ENCODE assay signal across 1 cellular context in genomic region chr16:11325404-11326083, GRCh38.
TF ChIP-seq lines count a peak whose summit lies in the region.

No MANE protein-coding gene starts in this region.

TF ChIP-seq in WTC11, 78 proteins besides CTCF, POLR2A, EP300 and RAD21 (continued from another document):
- TF ChIP-seq ZNF532 (CRISPR knock-in tag; IDR thresholded peaks at IDR 0.05; ENCODE audit: borderline replicate concordance) (no peak), E2F1 (CRISPR knock-in tag; IDR thresholded peaks at IDR 0.05) (no peak), CREB1 (CRISPR knock-in tag; IDR thresholded peaks at IDR 0.05) (no peak), ZMAT4 (CRISPR knock-in tag; IDR thresholded peaks at IDR 0.05) (no peak), AFF4 (CRISPR knock-in tag; IDR thresholded peaks at IDR 0.05; ENCODE audit: borderline replicate concordance) (no peak), NR2C2 (CRISPR knock-in tag; IDR thresholded peaks at IDR 0.05) (no peak), ZNF425 (CRISPR knock-in tag; conservative IDR thresholded peaks at IDR 0.05) (no peak), ZNF671 (CRISPR knock-in tag; IDR thresholded peaks at IDR 0.05) (no peak)
